In genomic region chr3:177371903-177372302, GRCh38 we compare ENCODE assay signal across 21 cellular contexts.
DNase-seq lines count a peak whose midpoint lies in the region; ATAC-seq and FAIRE-seq lines count a peak whose summit lies in the region.
"Had no signal": no experiment of that assay in that cellular context is flagged by ENCODE, and none has a peak within 500 bp of the region (broad histone marks: within the 10 kb centered on the region; RNA-seq: fewer than 3 reads in every experiment).

No MANE protein-coding gene starts in this region.

- peaks cover 2% of the 10 kb centered on the region; the same call in 1 of the 2 replicates for H3K4me1 ChIP-seq in SJCRH30
- H3K4me1 ChIP-seq: left ventricle myocardium inferior, right lobe of liver, transverse colon had no signal

- H3K9me3 ChIP-seq in SJCRH30 (replicated peaks), result no peaks in the 10 kb centered on the region
- H3K9me3 ChIP-seq: left ventricle myocardium inferior, right lobe of liver, transverse colon had no signal

- no peaks in the 10 kb centered on the region for H3K27me3 ChIP-seq in SJCRH30
- H3K27me3 ChIP-seq: right lobe of liver, transverse colon had no signal

- intact Hi-C loops in left colon (cut with DNase I, micrococcal nuclease), result loop anchor here in 1 of 2 donors (10.0 kb wide), 2 partner anchors 53 to 1013 kb away; no protein-coding TSS in a partner anchor

- FAIRE-seq in islet of Langerhans (lab: Jason Lieb, UNC), result peak; percentile 93

- H3K4me3 ChIP-seq in SJCRH30, result no peak overlapping the region
- H3K4me3 ChIP-seq: left ventricle myocardium inferior, PC-9, right lobe of liver, transverse colon had no signal

- no peak overlapping the region for H3K27ac ChIP-seq in SJCRH30
- H3K27ac ChIP-seq: C4-2B, left ventricle myocardium inferior, PC-9, right lobe of liver, transverse colon had no signal

- peak; percentile 74 for DNase-seq in COR-L47 (lab: John Stamatoyannopoulos, UW)
- DNase-seq in NCI-H1417 treated with DMSO at 0.1 percent for 48 hours (lab: John Stamatoyannopoulos, UW), result peak; percentile 97
- DNase-seq in NCI-H69 (lab: John Stamatoyannopoulos, UW), result peak; percentile 96
- DNase-seq in left colon, result no peak
- DNase-seq in SJCRH30, result no peak
- DNase-seq: activated CD4-positive, alpha-beta T cell treated with anti-CD3 and anti-CD28 coated beads for 36 hours; activated CD8-positive, alpha-beta memory T cell treated with anti-CD3 and anti-CD28 coated beads, Interleukin-2, amount 10 ng/mL, durations not matched to agents 7 days and 5 days; amygdala; DND-41; effector CD4-positive, alpha-beta T cell; left ventricle myocardium inferior; PC-9; right lobe of liver; stimulated activated naive CD4-positive, alpha-beta T cell; transverse colon had no signal

- no peaks in the 10 kb centered on the region for H3K36me3 ChIP-seq in SJCRH30
- H3K36me3 ChIP-seq: left ventricle myocardium inferior, right lobe of liver, transverse colon had no signal

- ATAC-seq in left colon (no peak), HG02759 (IDR thresholded peaks at IDR 0.05; ENCODE audit: unreplicated experiment) (no peak), GM18909 (IDR thresholded peaks at IDR 0.05; ENCODE audit: poor library complexity, unreplicated experiment) (no peak)
- ATAC-seq: activated CD4-positive, alpha-beta T cell treated with anti-CD3 and anti-CD28 coated beads for 36 hours; activated CD8-positive, alpha-beta memory T cell treated with anti-CD3 and anti-CD28 coated beads, Interleukin-2, amount 10 ng/mL, durations not matched to agents 7 days and 5 days; esophagus mucosa; right lobe of liver; SK-N-SH treated with all-trans-retinoic acid at 6 μM for 48 hours had no signal

Comparison
In these comparisons a context has a peak if more than half of its experiments do, and no peak if none do; other contexts are left out.
1. DNase-seq: peak in COR-L47 (single experiment), NCI-H1417 treated with DMSO at 0.1 percent for 48 hours (single experiment) and NCI-H69 (single experiment); none in left colon (0 of 2) and SJCRH30 (0 of 2).